In the genomic region with DNA sequence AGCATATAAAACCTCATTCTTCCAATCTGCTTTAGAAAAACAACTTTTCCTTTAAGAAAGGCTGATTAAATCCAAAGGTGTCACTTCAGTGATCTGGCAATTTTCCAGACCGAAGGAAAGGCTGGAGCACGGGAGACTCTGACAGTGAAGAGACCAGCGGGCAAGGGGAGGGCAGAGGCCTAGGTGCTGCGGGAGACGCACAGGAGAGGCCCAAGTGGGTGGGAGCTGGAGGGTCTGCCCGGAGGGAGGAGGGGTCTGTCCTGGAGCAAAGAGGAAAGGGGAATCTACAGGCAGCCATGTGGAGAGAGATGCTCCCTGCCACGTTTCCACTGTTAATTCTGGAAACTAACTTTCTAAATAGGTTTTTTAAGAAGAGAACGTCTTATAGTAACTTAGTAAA, we compare ENCODE assay signal across 31 cellular contexts.
"Had no signal": no experiment of that assay in that cellular context is flagged by ENCODE, and none has a peak within 500 bp of the region (broad histone marks: within the 10 kb centered on the region; RNA-seq: fewer than 3 reads in every experiment).

No MANE protein-coding gene starts in this region.

- H3K4me2 ChIP-seq: smooth muscle cell had no signal

- DNase-seq: activated CD4-positive, alpha-beta T cell treated with anti-CD3 and anti-CD28 coated beads for 4 hours; activated CD4-positive, alpha-beta T cell treated with anti-CD3 and anti-CD28 coated beads, Interleukin-2, amount 50 U/mL, for 4 hours; activated naive CD4-positive, alpha-beta T cell; activated T-cell treated with anti-CD3 and anti-CD28 coated beads for 4 hours; activated T-cell treated with anti-CD3 and anti-CD28 coated beads, Interleukin-2, amount 50 U/mL, for 72 hours; dermis blood vessel endothelial cell; effector memory CD4-positive, alpha-beta T cell; erythroblast; hippocampal formation; immature natural killer cell; mesendoderm; stimulated activated CD4-positive, alpha-beta T cell treated with anti-CD3 and anti-CD28 coated beads, Interleukin-15, amount 100 ng/mL, for 24 hours; stimulated activated CD4-positive, alpha-beta T cell treated with anti-CD3 and anti-CD28 coated beads, Interleukin-2, amount 100 ng/mL, for 24 hours; stimulated activated naive B cell treated with anti-CD40 and anti-IgM and Interleukin-4, amounts not matched to agents 10 μg/mL and 1 μg/mL and 100 μg/mL, for 72 hours; stomach; T-helper 9 cell; thyroid gland; upper lobe of left lung had no signal

- ATAC-seq: activated naive CD4-positive, alpha-beta T cell treated with anti-CD3 and anti-CD28 coated beads, Interleukin-2, amount 50 U/mL, for 72 hours; activated T-cell treated with anti-CD3 and anti-CD28 coated beads, Interleukin-2, amount 50 U/mL, for 72 hours; gastroesophageal sphincter; left lung; natural killer cell treated with Interleukin-12 subunit alpha and Interleukin-12 subunit beta and Interleukin-15 and Interleukin-18, amount 100 ng/mL, for 72 hours; stimulated activated naive B cell treated with anti-CD40 and anti-IgM and Interleukin-4, amounts not matched to agents 10 μg/mL and 1 μg/mL and 100 μg/mL, for 72 hours had no signal

- H3K4me1 Mint-ChIP-seq: immature natural killer cell had no signal

- H3K4me3 ChIP-seq: gastroesophageal sphincter, left lung, lung, smooth muscle cell, stomach, thyroid gland, upper lobe of left lung had no signal

- H3K9me3 Mint-ChIP-seq: activated naive CD4-positive, alpha-beta T cell treated with anti-CD3 and anti-CD28 coated beads, Interleukin-2, amount 50 U/mL, for 72 hours; activated T-cell treated with anti-CD3 and anti-CD28 coated beads, Interleukin-2, amount 50 U/mL, for 72 hours; central memory CD8-positive, alpha-beta T cell; natural killer cell treated with Interleukin-12 subunit alpha and Interleukin-12 subunit beta and Interleukin-15 and Interleukin-18, amount 100 ng/mL, for 72 hours had no signal

- FAIRE-seq: bronchial epithelial cell, colon, TTC549 had no signal

- H3K36me3 Mint-ChIP-seq: activated naive CD4-positive, alpha-beta T cell treated with anti-CD3 and anti-CD28 coated beads, Interleukin-2, amount 50 U/mL, for 72 hours; natural killer cell treated with Interleukin-12 subunit alpha and Interleukin-12 subunit beta and Interleukin-15 and Interleukin-18, amount 100 ng/mL, for 72 hours; stimulated activated naive B cell treated with anti-CD40 and anti-IgM and Interleukin-4, amounts not matched to agents 10 μg/mL and 1 μg/mL and 100 μg/mL, for 72 hours had no signal

- H3K4me3 Mint-ChIP-seq: activated T-cell treated with anti-CD3 and anti-CD28 coated beads, Interleukin-2, amount 50 U/mL, for 72 hours; central memory CD8-positive, alpha-beta T cell; immature natural killer cell; natural killer cell treated with Interleukin-12 subunit alpha and Interleukin-12 subunit beta and Interleukin-15 and Interleukin-18, amount 100 ng/mL, for 72 hours; stimulated activated naive B cell treated with anti-CD40 and anti-IgM and Interleukin-4, amounts not matched to agents 10 μg/mL and 1 μg/mL and 100 μg/mL, for 72 hours had no signal

- H3K27me3 ChIP-seq: thyroid gland had no signal

- H3K4me1 ChIP-seq: left lung had no signal

- H3K36me3 ChIP-seq: gastroesophageal sphincter, left lung, neutrophil, stomach, thyroid gland, upper lobe of left lung had no signal

- H3K27ac ChIP-seq: gastroesophageal sphincter, left lung, neutrophil, stomach, thyroid gland, upper lobe of left lung, VCaP had no signal

- H3K27ac Mint-ChIP-seq: activated naive CD4-positive, alpha-beta T cell treated with anti-CD3 and anti-CD28 coated beads, Interleukin-2, amount 50 U/mL, for 72 hours; activated T-cell treated with anti-CD3 and anti-CD28 coated beads, Interleukin-2, amount 50 U/mL, for 72 hours; immature natural killer cell; natural killer cell treated with Interleukin-12 subunit alpha and Interleukin-12 subunit beta and Interleukin-15 and Interleukin-18, amount 100 ng/mL, for 72 hours; progenitor cell of endocrine pancreas; stimulated activated naive B cell treated with anti-CD40 and anti-IgM and Interleukin-4, amounts not matched to agents 10 μg/mL and 1 μg/mL and 100 μg/mL, for 72 hours had no signal

- H3K9me3 ChIP-seq: gastroesophageal sphincter, left lung, neutrophil, thyroid gland, upper lobe of left lung had no signal
